1 cellular context compared by ENCODE assay signal in the genomic region with DNA sequence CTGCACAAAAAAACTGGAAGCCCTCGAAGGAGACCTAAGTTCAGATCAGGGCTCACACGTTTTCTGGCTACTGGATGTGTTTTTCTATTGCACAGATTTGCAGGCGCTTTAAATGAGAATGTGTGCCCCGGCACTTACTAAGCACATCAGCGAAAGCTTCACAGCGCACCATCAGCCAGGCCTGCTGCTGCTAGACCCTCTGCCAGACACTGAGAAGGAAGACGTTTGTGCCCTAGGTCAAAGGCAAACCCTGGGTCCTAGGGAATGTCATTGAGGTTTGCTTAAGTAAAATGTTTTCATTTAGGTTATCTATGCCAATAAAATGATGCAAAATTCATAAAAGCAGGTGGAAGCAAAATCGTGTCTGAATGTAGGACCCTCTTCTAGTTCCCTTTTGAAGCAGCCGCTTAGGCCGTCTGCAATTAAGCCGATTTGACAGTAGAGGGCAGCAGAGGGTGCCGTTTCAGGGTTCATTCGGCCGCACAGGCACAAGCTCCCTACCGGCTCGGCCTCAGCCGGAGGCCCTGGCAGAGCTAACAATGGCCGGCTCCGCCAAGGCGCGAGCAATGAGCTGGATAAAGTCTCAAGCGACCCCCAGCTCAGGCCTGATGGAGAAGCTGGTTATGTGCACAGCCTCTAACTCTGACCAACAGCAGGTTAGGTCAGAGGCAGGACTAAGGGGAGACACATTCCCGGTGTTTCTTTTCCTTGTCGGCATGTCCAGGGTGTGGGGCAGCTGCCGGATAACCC.
TF ChIP-seq lines count a peak whose summit lies in the region.

No MANE protein-coding gene starts in this region.

TF ChIP-seq in HepG2, 621 proteins besides CTCF, POLR2A, EP300 and RAD21 (continued from another document and continues in another):
- TF ChIP-seq, protein P1, sequence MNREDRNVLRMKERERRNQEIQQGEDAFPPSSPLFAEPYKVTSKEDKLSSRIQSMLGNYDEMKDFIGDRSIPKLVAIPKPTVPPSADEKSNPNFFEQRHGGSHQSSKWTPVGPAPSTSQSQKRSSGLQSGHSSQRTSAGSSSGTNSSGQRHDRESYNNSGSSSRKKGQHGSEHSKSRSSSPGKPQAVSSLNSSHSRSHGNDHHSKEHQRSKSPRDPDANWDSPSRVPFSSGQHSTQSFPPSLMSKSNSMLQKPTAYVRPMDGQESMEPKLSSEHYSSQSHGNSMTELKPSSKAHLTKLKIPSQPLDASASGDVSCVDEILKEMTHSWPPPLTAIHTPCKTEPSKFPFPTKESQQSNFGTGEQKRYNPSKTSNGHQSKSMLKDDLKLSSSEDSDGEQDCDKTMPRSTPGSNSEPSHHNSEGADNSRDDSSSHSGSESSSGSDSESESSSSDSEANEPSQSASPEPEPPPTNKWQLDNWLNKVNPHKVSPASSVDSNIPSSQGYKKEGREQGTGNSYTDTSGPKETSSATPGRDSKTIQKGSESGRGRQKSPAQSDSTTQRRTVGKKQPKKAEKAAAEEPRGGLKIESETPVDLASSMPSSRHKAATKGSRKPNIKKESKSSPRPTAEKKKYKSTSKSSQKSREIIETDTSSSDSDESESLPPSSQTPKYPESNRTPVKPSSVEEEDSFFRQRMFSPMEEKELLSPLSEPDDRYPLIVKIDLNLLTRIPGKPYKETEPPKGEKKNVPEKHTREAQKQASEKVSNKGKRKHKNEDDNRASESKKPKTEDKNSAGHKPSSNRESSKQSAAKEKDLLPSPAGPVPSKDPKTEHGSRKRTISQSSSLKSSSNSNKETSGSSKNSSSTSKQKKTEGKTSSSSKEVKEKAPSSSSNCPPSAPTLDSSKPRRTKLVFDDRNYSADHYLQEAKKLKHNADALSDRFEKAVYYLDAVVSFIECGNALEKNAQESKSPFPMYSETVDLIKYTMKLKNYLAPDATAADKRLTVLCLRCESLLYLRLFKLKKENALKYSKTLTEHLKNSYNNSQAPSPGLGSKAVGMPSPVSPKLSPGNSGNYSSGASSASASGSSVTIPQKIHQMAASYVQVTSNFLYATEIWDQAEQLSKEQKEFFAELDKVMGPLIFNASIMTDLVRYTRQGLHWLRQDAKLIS (CRISPR knock-in tag; IDR thresholded peaks at IDR 0.05), result no peak
- TF ChIP-seq JUND (CRISPR knock-in tag; IDR thresholded peaks at IDR 0.05) (0 out of 2 replicates have a peak, but pooled peaks have one; percentile 27), POLR2AphosphoS2 (IDR thresholded peaks at IDR 0.05; ENCODE audit: low read depth, low read length) (no peak), ZSCAN21 (CRISPR knock-in tag; IDR thresholded peaks at IDR 0.05; ENCODE audit: borderline replicate concordance) (no peak), HOXA3 (CRISPR knock-in tag; IDR thresholded peaks at IDR 0.05) (0 out of 2 replicates have a peak, but pooled peaks have one; percentile 25), RXRB (CRISPR knock-in tag; IDR thresholded peaks at IDR 0.05; ENCODE audit: borderline replicate concordance) (0 out of 2 replicates have a peak, but pooled peaks have one; percentile 31), ZFP36 (IDR thresholded peaks at IDR 0.05; ENCODE audit: borderline replicate concordance, low read depth, low read length, partially characterized antibody) (peak; percentile 39), ZC3H4 (CRISPR knock-in tag; IDR thresholded peaks at IDR 0.05; ENCODE audit: borderline replicate concordance) (no peak), SKI (IDR thresholded peaks at IDR 0.05; ENCODE audit: partially characterized antibody) (peak; percentile 27), ZBTB1 (CRISPR knock-in tag; IDR thresholded peaks at IDR 0.05; ENCODE audit: borderline replicate concordance) (no peak), ZNF781 (CRISPR knock-in tag; IDR thresholded peaks at IDR 0.05; ENCODE audit: borderline replicate concordance, not compliant biosample characterization) (no peak), ZNF564 (CRISPR knock-in tag; IDR thresholded peaks at IDR 0.05) (no peak; the same call in 1 of the 2 replicates), NR2C2 (CRISPR knock-in tag; IDR thresholded peaks at IDR 0.05; ENCODE audit: borderline replicate concordance) (no peak)
- TF ChIP-seq, protein P2, sequence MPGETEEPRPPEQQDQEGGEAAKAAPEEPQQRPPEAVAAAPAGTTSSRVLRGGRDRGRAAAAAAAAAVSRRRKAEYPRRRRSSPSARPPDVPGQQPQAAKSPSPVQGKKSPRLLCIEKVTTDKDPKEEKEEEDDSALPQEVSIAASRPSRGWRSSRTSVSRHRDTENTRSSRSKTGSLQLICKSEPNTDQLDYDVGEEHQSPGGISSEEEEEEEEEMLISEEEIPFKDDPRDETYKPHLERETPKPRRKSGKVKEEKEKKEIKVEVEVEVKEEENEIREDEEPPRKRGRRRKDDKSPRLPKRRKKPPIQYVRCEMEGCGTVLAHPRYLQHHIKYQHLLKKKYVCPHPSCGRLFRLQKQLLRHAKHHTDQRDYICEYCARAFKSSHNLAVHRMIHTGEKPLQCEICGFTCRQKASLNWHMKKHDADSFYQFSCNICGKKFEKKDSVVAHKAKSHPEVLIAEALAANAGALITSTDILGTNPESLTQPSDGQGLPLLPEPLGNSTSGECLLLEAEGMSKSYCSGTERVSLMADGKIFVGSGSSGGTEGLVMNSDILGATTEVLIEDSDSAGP (CRISPR knock-in tag; IDR thresholded peaks at IDR 0.05; ENCODE audit: borderline replicate concordance), result peak; percentile 37; the same call in 1 of the 2 replicates
- TF ChIP-seq, protein P3, sequence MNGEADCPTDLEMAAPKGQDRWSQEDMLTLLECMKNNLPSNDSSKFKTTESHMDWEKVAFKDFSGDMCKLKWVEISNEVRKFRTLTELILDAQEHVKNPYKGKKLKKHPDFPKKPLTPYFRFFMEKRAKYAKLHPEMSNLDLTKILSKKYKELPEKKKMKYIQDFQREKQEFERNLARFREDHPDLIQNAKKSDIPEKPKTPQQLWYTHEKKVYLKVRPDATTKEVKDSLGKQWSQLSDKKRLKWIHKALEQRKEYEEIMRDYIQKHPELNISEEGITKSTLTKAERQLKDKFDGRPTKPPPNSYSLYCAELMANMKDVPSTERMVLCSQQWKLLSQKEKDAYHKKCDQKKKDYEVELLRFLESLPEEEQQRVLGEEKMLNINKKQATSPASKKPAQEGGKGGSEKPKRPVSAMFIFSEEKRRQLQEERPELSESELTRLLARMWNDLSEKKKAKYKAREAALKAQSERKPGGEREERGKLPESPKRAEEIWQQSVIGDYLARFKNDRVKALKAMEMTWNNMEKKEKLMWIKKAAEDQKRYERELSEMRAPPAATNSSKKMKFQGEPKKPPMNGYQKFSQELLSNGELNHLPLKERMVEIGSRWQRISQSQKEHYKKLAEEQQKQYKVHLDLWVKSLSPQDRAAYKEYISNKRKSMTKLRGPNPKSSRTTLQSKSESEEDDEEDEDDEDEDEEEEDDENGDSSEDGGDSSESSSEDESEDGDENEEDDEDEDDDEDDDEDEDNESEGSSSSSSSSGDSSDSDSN (CRISPR knock-in tag; IDR thresholded peaks at IDR 0.05), result peak; percentile 63
- TF ChIP-seq, protein P4, sequence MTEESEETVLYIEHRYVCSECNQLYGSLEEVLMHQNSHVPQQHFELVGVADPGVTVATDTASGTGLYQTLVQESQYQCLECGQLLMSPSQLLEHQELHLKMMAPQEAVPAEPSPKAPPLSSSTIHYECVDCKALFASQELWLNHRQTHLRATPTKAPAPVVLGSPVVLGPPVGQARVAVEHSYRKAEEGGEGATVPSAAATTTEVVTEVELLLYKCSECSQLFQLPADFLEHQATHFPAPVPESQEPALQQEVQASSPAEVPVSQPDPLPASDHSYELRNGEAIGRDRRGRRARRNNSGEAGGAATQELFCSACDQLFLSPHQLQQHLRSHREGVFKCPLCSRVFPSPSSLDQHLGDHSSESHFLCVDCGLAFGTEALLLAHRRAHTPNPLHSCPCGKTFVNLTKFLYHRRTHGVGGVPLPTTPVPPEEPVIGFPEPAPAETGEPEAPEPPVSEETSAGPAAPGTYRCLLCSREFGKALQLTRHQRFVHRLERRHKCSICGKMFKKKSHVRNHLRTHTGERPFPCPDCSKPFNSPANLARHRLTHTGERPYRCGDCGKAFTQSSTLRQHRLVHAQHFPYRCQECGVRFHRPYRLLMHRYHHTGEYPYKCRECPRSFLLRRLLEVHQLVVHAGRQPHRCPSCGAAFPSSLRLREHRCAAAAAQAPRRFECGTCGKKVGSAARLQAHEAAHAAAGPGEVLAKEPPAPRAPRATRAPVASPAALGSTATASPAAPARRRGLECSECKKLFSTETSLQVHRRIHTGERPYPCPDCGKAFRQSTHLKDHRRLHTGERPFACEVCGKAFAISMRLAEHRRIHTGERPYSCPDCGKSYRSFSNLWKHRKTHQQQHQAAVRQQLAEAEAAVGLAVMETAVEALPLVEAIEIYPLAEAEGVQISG (CRISPR knock-in tag; IDR thresholded peaks at IDR 0.05), result peak; percentile 67
- TF ChIP-seq, protein P5, sequence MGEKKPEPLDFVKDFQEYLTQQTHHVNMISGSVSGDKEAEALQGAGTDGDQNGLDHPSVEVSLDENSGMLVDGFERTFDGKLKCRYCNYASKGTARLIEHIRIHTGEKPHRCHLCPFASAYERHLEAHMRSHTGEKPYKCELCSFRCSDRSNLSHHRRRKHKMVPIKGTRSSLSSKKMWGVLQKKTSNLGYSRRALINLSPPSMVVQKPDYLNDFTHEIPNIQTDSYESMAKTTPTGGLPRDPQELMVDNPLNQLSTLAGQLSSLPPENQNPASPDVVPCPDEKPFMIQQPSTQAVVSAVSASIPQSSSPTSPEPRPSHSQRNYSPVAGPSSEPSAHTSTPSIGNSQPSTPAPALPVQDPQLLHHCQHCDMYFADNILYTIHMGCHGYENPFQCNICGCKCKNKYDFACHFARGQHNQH (CRISPR knock-in tag; IDR thresholded peaks at IDR 0.05), result 0 out of 2 replicates have a peak, but pooled peaks have one; percentile 40
- TF ChIP-seq, protein P6, sequence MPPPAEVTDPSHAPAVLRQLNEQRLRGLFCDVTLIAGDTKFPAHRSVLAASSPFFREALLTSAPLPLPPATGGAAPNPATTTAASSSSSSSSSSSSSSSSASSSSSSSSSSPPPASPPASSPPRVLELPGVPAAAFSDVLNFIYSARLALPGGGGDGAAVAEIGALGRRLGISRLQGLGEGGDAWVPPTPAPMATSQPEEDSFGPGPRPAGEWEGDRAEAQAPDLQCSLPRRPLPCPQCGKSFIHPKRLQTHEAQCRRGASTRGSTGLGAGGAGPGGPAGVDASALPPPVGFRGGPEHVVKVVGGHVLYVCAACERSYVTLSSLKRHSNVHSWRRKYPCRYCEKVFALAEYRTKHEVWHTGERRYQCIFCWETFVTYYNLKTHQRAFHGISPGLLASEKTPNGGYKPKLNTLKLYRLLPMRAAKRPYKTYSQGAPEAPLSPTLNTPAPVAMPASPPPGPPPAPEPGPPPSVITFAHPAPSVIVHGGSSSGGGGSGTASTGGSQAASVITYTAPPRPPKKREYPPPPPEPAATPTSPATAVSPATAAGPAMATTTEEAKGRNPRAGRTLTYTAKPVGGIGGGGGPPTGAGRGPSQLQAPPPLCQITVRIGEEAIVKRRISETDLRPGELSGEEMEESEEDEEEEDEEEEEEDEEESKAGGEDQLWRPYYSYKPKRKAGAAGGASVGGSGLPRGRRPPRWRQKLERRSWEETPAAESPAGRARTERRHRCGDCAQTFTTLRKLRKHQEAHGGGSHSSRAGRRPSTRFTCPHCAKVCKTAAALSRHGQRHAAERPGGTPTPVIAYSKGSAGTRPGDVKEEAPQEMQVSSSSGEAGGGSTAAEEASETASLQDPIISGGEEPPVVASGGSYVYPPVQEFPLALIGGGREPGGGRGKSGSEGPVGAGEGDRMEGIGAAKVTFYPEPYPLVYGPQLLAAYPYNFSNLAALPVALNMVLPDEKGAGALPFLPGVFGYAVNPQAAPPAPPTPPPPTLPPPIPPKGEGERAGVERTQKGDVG (CRISPR knock-in tag; IDR thresholded peaks at IDR 0.05; ENCODE audit: borderline replicate concordance), result no peak; the same call in 1 of the 2 replicates
- TF ChIP-seq, protein P7, sequence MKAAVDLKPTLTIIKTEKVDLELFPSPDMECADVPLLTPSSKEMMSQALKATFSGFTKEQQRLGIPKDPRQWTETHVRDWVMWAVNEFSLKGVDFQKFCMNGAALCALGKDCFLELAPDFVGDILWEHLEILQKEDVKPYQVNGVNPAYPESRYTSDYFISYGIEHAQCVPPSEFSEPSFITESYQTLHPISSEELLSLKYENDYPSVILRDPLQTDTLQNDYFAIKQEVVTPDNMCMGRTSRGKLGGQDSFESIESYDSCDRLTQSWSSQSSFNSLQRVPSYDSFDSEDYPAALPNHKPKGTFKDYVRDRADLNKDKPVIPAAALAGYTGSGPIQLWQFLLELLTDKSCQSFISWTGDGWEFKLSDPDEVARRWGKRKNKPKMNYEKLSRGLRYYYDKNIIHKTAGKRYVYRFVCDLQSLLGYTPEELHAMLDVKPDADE (CRISPR knock-in tag; IDR thresholded peaks at IDR 0.05), result no peak
- TF ChIP-seq, protein P8, sequence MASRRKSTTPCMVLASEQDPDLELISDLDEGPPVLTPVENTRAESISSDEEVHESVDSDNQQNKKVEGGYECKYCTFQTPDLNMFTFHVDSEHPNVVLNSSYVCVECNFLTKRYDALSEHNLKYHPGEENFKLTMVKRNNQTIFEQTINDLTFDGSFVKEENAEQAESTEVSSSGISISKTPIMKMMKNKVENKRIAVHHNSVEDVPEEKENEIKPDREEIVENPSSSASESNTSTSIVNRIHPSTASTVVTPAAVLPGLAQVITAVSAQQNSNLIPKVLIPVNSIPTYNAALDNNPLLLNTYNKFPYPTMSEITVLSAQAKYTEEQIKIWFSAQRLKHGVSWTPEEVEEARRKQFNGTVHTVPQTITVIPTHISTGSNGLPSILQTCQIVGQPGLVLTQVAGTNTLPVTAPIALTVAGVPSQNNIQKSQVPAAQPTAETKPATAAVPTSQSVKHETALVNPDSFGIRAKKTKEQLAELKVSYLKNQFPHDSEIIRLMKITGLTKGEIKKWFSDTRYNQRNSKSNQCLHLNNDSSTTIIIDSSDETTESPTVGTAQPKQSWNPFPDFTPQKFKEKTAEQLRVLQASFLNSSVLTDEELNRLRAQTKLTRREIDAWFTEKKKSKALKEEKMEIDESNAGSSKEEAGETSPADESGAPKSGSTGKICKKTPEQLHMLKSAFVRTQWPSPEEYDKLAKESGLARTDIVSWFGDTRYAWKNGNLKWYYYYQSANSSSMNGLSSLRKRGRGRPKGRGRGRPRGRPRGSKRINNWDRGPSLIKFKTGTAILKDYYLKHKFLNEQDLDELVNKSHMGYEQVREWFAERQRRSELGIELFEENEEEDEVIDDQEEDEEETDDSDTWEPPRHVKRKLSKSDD (CRISPR knock-in tag; IDR thresholded peaks at IDR 0.05; ENCODE audit: low read depth), result no peak
- TF ChIP-seq, protein P9, sequence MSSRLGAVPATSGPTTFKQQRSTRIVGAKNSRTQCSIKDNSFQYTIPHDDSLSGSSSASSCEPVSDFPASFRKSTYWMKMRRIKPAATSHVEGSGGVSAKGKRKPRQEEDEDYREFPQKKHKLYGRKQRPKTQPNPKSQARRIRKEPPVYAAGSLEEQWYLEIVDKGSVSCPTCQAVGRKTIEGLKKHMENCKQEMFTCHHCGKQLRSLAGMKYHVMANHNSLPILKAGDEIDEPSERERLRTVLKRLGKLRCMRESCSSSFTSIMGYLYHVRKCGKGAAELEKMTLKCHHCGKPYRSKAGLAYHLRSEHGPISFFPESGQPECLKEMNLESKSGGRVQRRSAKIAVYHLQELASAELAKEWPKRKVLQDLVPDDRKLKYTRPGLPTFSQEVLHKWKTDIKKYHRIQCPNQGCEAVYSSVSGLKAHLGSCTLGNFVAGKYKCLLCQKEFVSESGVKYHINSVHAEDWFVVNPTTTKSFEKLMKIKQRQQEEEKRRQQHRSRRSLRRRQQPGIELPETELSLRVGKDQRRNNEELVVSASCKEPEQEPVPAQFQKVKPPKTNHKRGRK (CRISPR knock-in tag; IDR thresholded peaks at IDR 0.05), result no peak
